ENCODE assay signal across 13 cellular contexts in the genomic region with DNA sequence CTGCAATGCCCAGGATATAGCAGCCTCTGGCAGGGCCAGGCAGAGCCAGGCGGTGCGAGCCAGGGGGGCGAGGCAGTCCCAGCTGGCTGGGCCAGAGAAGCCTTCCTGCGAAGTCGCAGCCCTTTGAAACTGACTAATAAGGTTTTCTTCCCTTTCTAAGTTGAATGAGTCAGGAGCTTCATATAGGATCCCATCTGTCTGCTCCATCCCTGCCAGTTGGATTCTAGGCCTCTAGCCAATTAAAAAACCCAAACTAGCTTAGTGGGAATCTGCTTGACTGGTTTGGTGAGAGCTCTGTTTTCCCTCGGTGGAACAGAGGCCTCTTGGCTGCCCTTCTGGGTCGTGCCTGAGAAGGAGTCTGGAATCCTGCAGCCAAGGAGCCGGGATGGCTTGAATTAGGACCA.
DNase-seq lines count a peak whose midpoint lies in the region; ATAC-seq and TF ChIP-seq lines count a peak whose summit lies in the region.
"Had no signal": no experiment of that assay in that cellular context is flagged by ENCODE, and none has a peak within 500 bp of the region (broad histone marks: within the 10 kb centered on the region; RNA-seq: fewer than 3 reads in every experiment).

No MANE protein-coding gene starts in this region.

- intact Hi-C loops in PC-3 (cut with micrococcal nuclease), result no loop called here

- H3K9ac ChIP-seq in GM23248 (no peak overlapping the region), PC-3 (ENCODE audit: low read length) (no peak overlapping the region)
- H3K9ac ChIP-seq: BLaER1 treated with 17β-estradiol and CSF1 and Interleukin-3, amounts not matched to agents 10 nM and 100 nM had no signal

- H3K27me3 ChIP-seq in GM23248 (replicated peaks; ENCODE audit: insufficient read depth), result peaks cover 48% of the 10 kb centered on the region
- no peaks in the 10 kb centered on the region for H3K27me3 ChIP-seq in PC-3 (ENCODE audit: low read length)
- H3K27me3 ChIP-seq: BLaER1 treated with 17β-estradiol and CSF1 and Interleukin-3, amounts not matched to agents 10 nM and 100 nM had no signal

- no peaks in the 10 kb centered on the region for H4K20me1 ChIP-seq in GM23248 (ENCODE audit: insufficient read depth)
- no peaks in the 10 kb centered on the region for H4K20me1 ChIP-seq in PC-3 (ENCODE audit: low read length)

- in situ Hi-C loops in GM23248 (cut with MboI), result no loop called here

- no peaks in the 10 kb centered on the region for H3K79me2 ChIP-seq in GM23248 (ENCODE audit: insufficient read depth)
- no peaks in the 10 kb centered on the region for H3K79me2 ChIP-seq in PC-3 (ENCODE audit: low read length)

- no peak for TF ChIP-seq CTCF in PC-3 (conservative IDR thresholded peaks at IDR 0.05; ENCODE audit: low read depth, low read length)
- no peak for TF ChIP-seq CTCF in fibroblast of mammary gland (conservative IDR thresholded peaks at IDR 0.05; ENCODE audit: control insufficient read depth, insufficient read depth, low read depth, low read length)

- H3K36me3 ChIP-seq in GM23248 (ENCODE audit: low read depth), result no peaks in the 10 kb centered on the region
- no peaks in the 10 kb centered on the region for H3K36me3 ChIP-seq in PC-3 (ENCODE audit: low read depth, low read length)
- H3K36me3 ChIP-seq: BLaER1 treated with 17β-estradiol and CSF1 and Interleukin-3, amounts not matched to agents 10 nM and 100 nM had no signal

- H2AFZ ChIP-seq in GM23248, result no peak overlapping the region
- no peak overlapping the region for H2AFZ ChIP-seq in PC-3 (ENCODE audit: low read length)

- no peak overlapping the region for H3K4me2 ChIP-seq in GM23248 (ENCODE audit: unreplicated experiment)
- H3K4me2 ChIP-seq in PC-3 (ENCODE audit: low read length), result no peak overlapping the region

- no peaks in the 10 kb centered on the region for H3K9me2 ChIP-seq in GM23248 (ENCODE audit: insufficient read depth)
- no peaks in the 10 kb centered on the region for H3K9me2 ChIP-seq in PC-3 (replicated peaks; ENCODE audit: low read length)

- no peak overlapping the region for H3K27ac ChIP-seq in GM23248
- peak overlapping the region; percentile 11; the same call in 1 of the 2 replicates for H3K27ac ChIP-seq in PC-3 (ENCODE audit: low read length)
- H3K27ac ChIP-seq: BLaER1 treated with 17β-estradiol and CSF1 and Interleukin-3, amounts not matched to agents 10 nM and 100 nM had no signal

- no TSS peak for BruUV-seq in PC-3 (replicated peaks; lab: Mats Ljungman, UMichigan)

- ATAC-seq in PC-3 (peak; percentile 35; the same call in 1 of the 2 replicates), GM21515 (IDR thresholded peaks at IDR 0.05; ENCODE audit: unreplicated experiment) (no peak), GM21723 (IDR thresholded peaks at IDR 0.05; ENCODE audit: unreplicated experiment) (no peak)
- no peak for ATAC-seq in activated CD4-positive, CD25-positive, alpha-beta regulatory T cell treated with anti-CD3 and anti-CD28 coated beads, Interleukin-2, amount 50 U/mL, for 24 hours

- CTCF ChIA-PET in PC-3 (lab: Charles Lee), result interaction anchor here (2.0 kb wide), 1 partner anchor 426 kb away, joined by 4 read pairs; no protein-coding TSS in a partner anchor

- 27 to 30% methylated on average over 8 of the region's 8 CpGs for WGBS in GM23248 (ENCODE audit: low coverage in 1 of 2, low lambda C conversion rate in 2 of 2, missing lambda C conversion rate in 2 of 2), 2 experiments

- no peaks in the 10 kb centered on the region for H3F3A ChIP-seq in GM23248 (ENCODE audit: insufficient read depth)
- H3F3A ChIP-seq in PC-3 (ENCODE audit: low read length, unreplicated experiment), result no peaks in the 10 kb centered on the region

- H3K4me1 ChIP-seq in GM23248 (ENCODE audit: insufficient read depth), result no peaks in the 10 kb centered on the region
- H3K4me1 ChIP-seq in PC-3 (ENCODE audit: insufficient read depth, low read length), result peaks cover 21% of the 10 kb centered on the region

- no peaks in the 10 kb centered on the region for H3K9me3 ChIP-seq in GM23248 (ENCODE audit: low read depth)
- no peaks in the 10 kb centered on the region for H3K9me3 ChIP-seq in PC-3 (ENCODE audit: low read length)
- H3K9me3 ChIP-seq: BLaER1 treated with 17β-estradiol and CSF1 and Interleukin-3, amounts not matched to agents 10 nM and 100 nM had no signal

- H3K4me3 ChIP-seq in GM23248, result no peak overlapping the region
- no peak overlapping the region for H3K4me3 ChIP-seq in PC-3 (ENCODE audit: low read length)
- H3K4me3 ChIP-seq in fibroblast of mammary gland (ENCODE audit: control insufficient read depth, low read depth, low read length), result no peak overlapping the region
- H3K4me3 ChIP-seq: BLaER1 treated with 17β-estradiol and CSF1 and Interleukin-3, amounts not matched to agents 10 nM and 100 nM had no signal

- POLR2A ChIA-PET in PC-3 (lab: Charles Lee; ENCODE audit: unreplicated experiment), result no interaction called here

- DNase-seq in AG08396 (ENCODE audit: low spot score) (peak; percentile 47), GM23248 (peak; percentile 58), PC-3 (peak; percentile 80), fibroblast of mammary gland (ENCODE audit: low read depth) (peak; percentile 75), epidermal melanocyte (ENCODE audit: insufficient read length, low spot score) (no peak)
- DNase-seq: foreskin melanocyte; islet precursor cell; NCI-H526 treated with DMSO at 0.1 percent for 48 hours; stimulated activated CD4-positive, alpha-beta T cell treated with anti-CD3 and anti-CD28 coated beads, Interleukin-1b, Interleukin-23, amount 100 ng/mL, for 48 hours had no signal
